Comparison of ENCODE assay signal across 21 cellular contexts in the genomic region with DNA sequence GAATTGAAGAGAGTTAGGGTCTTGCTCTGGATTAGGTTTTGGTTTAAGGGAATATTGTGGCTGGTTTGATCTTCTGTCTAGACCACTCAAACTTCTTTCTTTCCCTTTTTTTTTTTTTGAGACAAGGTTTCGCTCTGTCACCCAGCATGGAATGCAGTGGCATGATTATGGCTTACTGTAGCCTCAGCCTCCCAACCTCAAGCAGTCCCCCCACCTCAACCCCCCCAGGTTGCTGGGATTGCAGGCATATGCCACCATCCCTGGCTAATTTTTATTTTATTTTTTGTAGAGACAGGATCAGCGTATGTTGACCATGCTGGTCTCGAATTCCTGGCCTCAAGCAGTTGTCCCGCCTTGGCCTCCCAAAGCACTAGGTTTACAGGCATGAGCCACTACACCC.
"Had no signal": no experiment of that assay in that cellular context is flagged by ENCODE, and none has a peak within 500 bp of the region (broad histone marks: within the 10 kb centered on the region; RNA-seq: fewer than 3 reads in every experiment).

No MANE protein-coding gene starts in this region.

- H3K27ac Mint-ChIP-seq: memory B cell had no signal

- H3K36me3 Mint-ChIP-seq: naive B cell had no signal

- H3K36me3 ChIP-seq: heart right ventricle, left ventricle myocardium inferior, neutrophil, right atrium auricular region, sigmoid colon had no signal

- H3K4me3 ChIP-seq: coronary artery, heart right ventricle, left ventricle myocardium inferior, lower lobe of right lung, right atrium auricular region, sigmoid colon, skin epidermis had no signal

- H3K4me3 Mint-ChIP-seq: memory B cell, naive B cell, nephron had no signal

- H3K27me3 ChIP-seq: heart right ventricle, neutrophil, right atrium auricular region, sigmoid colon had no signal

- H3K27me3 Mint-ChIP-seq: memory B cell, naive B cell had no signal

- H3K9me3 Mint-ChIP-seq: memory B cell, naive B cell had no signal

- ATAC-seq: esophagus mucosa, heart right ventricle, lower lobe of right lung had no signal

- FAIRE-seq: endometrium, frontal cortex, keratinocyte, urothelium cell line had no signal

- H3K4me1 ChIP-seq: lower lobe of right lung had no signal

- H3K9me3 ChIP-seq: lower lobe of right lung, neutrophil, sigmoid colon had no signal

- H3K27ac ChIP-seq: coronary artery, heart right ventricle, left ventricle myocardium inferior, lower lobe of right lung, neutrophil, right atrium auricular region, sigmoid colon, skin epidermis had no signal

- DNase-seq: cerebellar nuclear complex; effector CD4-positive, alpha-beta T cell; heart right ventricle; left ventricle myocardium inferior; lower lobe of right lung; naive B cell; sigmoid colon; stimulated activated CD4-positive, alpha-beta T cell treated with anti-CD3 and anti-CD28 coated beads, Interleukin-2, amount 100 ng/mL, for 48 hours; stimulated activated naive CD4-positive, alpha-beta T cell treated with Interleukin-2 at 50 U/mL for 16 hours; trophoblast cell had no signal
